30 cellular contexts compared by ENCODE assay signal in genomic region chr2:219056176-219056895, GRCh38. TPM values are rescaled to one million over a fixed set of nuclear protein-coding genes. Genes with fewer than 3 reads are reported as not detected.
"Had no signal": no experiment of that assay in that cellular context is flagged by ENCODE, and none has a peak within 500 bp of the region (broad histone marks: within the 10 kb centered on the region; RNA-seq: fewer than 3 reads in every experiment).

No MANE protein-coding gene starts in this region.

- ATAC-seq: esophagus mucosa; heart left ventricle; left lobe of liver; mucosa of descending colon; naive thymus-derived CD8-positive, alpha-beta T cell; pancreas; right lobe of liver; stimulated activated effector memory CD8-positive, alpha-beta T cell treated with anti-CD3 and anti-CD28 coated beads, Interleukin-12 subunit alpha, Interleukin-12 subunit beta, amount 100 ng/mL, for 72 hours; upper lobe of right lung had no signal

- FAIRE-seq: frontal cortex, islet of Langerhans, pancreas had no signal

- H3K4me3 Mint-ChIP-seq: stimulated activated effector memory CD8-positive, alpha-beta T cell treated with anti-CD3 and anti-CD28 coated beads, Interleukin-12 subunit alpha, Interleukin-12 subunit beta, amount 100 ng/mL, for 72 hours; stimulated activated naive CD8-positive, alpha-beta T cell treated with anti-CD3 and anti-CD28 coated beads, Interleukin-15, Interleukin-2, amounts not matched to agents 100 ng/mL and 50 ng/mL, for 24 hours had no signal

- H3K9me3 ChIP-seq: heart left ventricle, mucosa of descending colon, pancreas, prostate gland, right lobe of liver, testis, tibial nerve, upper lobe of right lung, vagina had no signal

- H3K9me3 Mint-ChIP-seq: naive thymus-derived CD8-positive, alpha-beta T cell; stimulated activated effector memory CD8-positive, alpha-beta T cell treated with anti-CD3 and anti-CD28 coated beads, Interleukin-12 subunit alpha, Interleukin-12 subunit beta, amount 100 ng/mL, for 72 hours; stimulated activated naive CD8-positive, alpha-beta T cell treated with anti-CD3 and anti-CD28 coated beads, Interleukin-15, Interleukin-2, amounts not matched to agents 100 ng/mL and 50 ng/mL, for 24 hours had no signal

- H3K27ac Mint-ChIP-seq: naive thymus-derived CD8-positive, alpha-beta T cell; stimulated activated effector memory CD8-positive, alpha-beta T cell treated with anti-CD3 and anti-CD28 coated beads, Interleukin-12 subunit alpha, Interleukin-12 subunit beta, amount 100 ng/mL, for 72 hours; stimulated activated naive CD8-positive, alpha-beta T cell treated with anti-CD3 and anti-CD28 coated beads, Interleukin-15, Interleukin-2, amounts not matched to agents 100 ng/mL and 50 ng/mL, for 24 hours had no signal

- DNase-seq: effector CD4-positive, alpha-beta T cell; heart left ventricle; hypothalamus; kidney glomerular epithelial cell; mammary epithelial cell; mucosa of descending colon; naive thymus-derived CD8-positive, alpha-beta T cell; nucleus accumbens; right lobe of liver; stimulated activated CD4-positive, alpha-beta T cell treated with anti-CD3 and anti-CD28 coated beads, Interleukin-4, amount 100 ng/mL, for 1 hour; stimulated activated CD8-positive, alpha-beta memory T cell treated with anti-CD3 and anti-CD28 coated beads, Interleukin-4, amount 100 ng/mL, for 48 hours; testis; upper lobe of right lung had no signal

- H3K27ac ChIP-seq: coronary artery, heart left ventricle, pancreas, prostate gland, right lobe of liver, testis, tibial nerve, upper lobe of right lung, vagina had no signal

- H3K4me3 ChIP-seq: coronary artery, heart left ventricle, mucosa of descending colon, pancreas, prostate gland, right lobe of liver, tibial nerve, upper lobe of right lung, vagina had no signal

- H3K36me3 Mint-ChIP-seq: stimulated activated effector memory CD8-positive, alpha-beta T cell treated with anti-CD3 and anti-CD28 coated beads, Interleukin-12 subunit alpha, Interleukin-12 subunit beta, amount 100 ng/mL, for 72 hours had no signal

- H3K36me3 ChIP-seq: heart left ventricle, pancreas, prostate gland, right lobe of liver, tibial nerve, upper lobe of right lung, vagina had no signal

- H3K27me3 ChIP-seq: right lobe of liver, testis had no signal

RNA-seq across cellular contexts. Expression of gene IHH, which starts 4.4 kb away (rescaled TPM):
- total RNA-seq: fibroblast of lung; glomerular endothelial cell; heart left ventricle; naive thymus-derived CD8-positive, alpha-beta T cell; vagina had no signal
- polyA plus RNA-seq: fibroblast of lung; heart left ventricle; naive thymus-derived CD8-positive, alpha-beta T cell; neural cell had no signal

RNA-seq across cellular contexts. Expression of gene CFAP65, which starts 15.0 kb away (rescaled TPM):
- total RNA-seq: dermis microvascular lymphatic vessel endothelial cell; esophagus mucosa; fibroblast of lung; glomerular endothelial cell; lower leg skin; naive thymus-derived CD8-positive, alpha-beta T cell; right lobe of liver; subcutaneous adipose tissue; tibial nerve; upper lobe of right lung; vagina had no signal
- polyA plus RNA-seq: fibroblast of lung, heart left ventricle had no signal
